In genomic region chr4:7591409-7592063, GRCh38 we compare ENCODE assay signal across 15 cellular contexts.
DNase-seq lines count a peak whose midpoint lies in the region; TF ChIP-seq lines count a peak whose summit lies in the region.
"Had no signal": no experiment of that assay in that cellular context is flagged by ENCODE, and none has a peak within 500 bp of the region (broad histone marks: within the 10 kb centered on the region; RNA-seq: fewer than 3 reads in every experiment).

No MANE protein-coding gene starts in this region.

- WGBS in ovary, 3 donors = 87 to 92% (median 88%) methylated on average over 28 of the region's 28 CpGs

- H3K9me3 ChIP-seq in neural progenitor cell (ENCODE audit: low read depth) = no peaks in the 10 kb centered on the region
- H3K9me3 ChIP-seq in ovary = no peaks in the 10 kb centered on the region
- H3K9me3 ChIP-seq: BE2C had no signal

- H3K4me3 ChIP-seq in neural progenitor cell (no peak overlapping the region), retinal pigment epithelial cell (ENCODE audit: low read length) (no peak overlapping the region), ovary (no peak overlapping the region)
- H3K4me3 ChIP-seq: GM23248 had no signal

- no peak for TF ChIP-seq CTCF in brain (conservative IDR thresholded peaks at IDR 0.05)
- no peak for TF ChIP-seq CTCF in neural progenitor cell (IDR thresholded peaks at IDR 0.05)
- TF ChIP-seq CTCF in retinal pigment epithelial cell (conservative IDR thresholded peaks at IDR 0.05; ENCODE audit: low read depth, low read length) = no peak
- no peak for TF ChIP-seq CTCF in ovary (IDR thresholded peaks at IDR 0.05)

- H3K4me3 Mint-ChIP-seq in brain (peak overlapping the region in 4 of 5 experiments; percentile 35 to 66 (median 42)), neural progenitor cell (peak overlapping the region; percentile 7)
- H3K4me3 Mint-ChIP-seq: CD4-positive, CD25-positive, alpha-beta regulatory T cell; CD8-positive, alpha-beta memory T cell; HFFc6 had no signal

- no peak overlapping the region for H2AFZ ChIP-seq in neural progenitor cell (replicated peaks)
- H2AFZ ChIP-seq: GM23248 had no signal

- H3K27ac Mint-ChIP-seq in brain = peak overlapping the region; percentile 32 to 90 (median 83)
- H3K27ac Mint-ChIP-seq in neural progenitor cell = no peak overlapping the region
- H3K27ac Mint-ChIP-seq: CD4-positive, CD25-positive, alpha-beta regulatory T cell; CD8-positive, alpha-beta memory T cell; HFFc6 had no signal

- H3K79me2 ChIP-seq in neural progenitor cell (ENCODE audit: low read depth) = no peaks in the 10 kb centered on the region

- H3K27me3 Mint-ChIP-seq in brain (peaks cover 9% of the 10 kb centered on the region), neural progenitor cell (ENCODE audit: insufficient read depth, low read depth) (peaks cover 19% of the 10 kb centered on the region)
- H3K27me3 Mint-ChIP-seq: CD4-positive, CD25-positive, alpha-beta regulatory T cell had no signal

- peaks cover 43% of the 10 kb centered on the region for H3F3A ChIP-seq in neural progenitor cell (ENCODE audit: low read depth)

- peak overlapping the region; percentile 58 for H3K4me2 ChIP-seq in neural progenitor cell

- H3K4me1 Mint-ChIP-seq in brain = peaks cover 73% of the 10 kb centered on the region
- H3K4me1 Mint-ChIP-seq in neural progenitor cell = peaks cover 57% of the 10 kb centered on the region
- H3K4me1 Mint-ChIP-seq: CD4-positive, CD25-positive, alpha-beta regulatory T cell; CD8-positive, alpha-beta memory T cell had no signal

- H3K4me1 ChIP-seq in neural progenitor cell (peaks cover 75% of the 10 kb centered on the region), ovary (ENCODE audit: insufficient read depth) (no peaks in the 10 kb centered on the region)
- H3K4me1 ChIP-seq: BE2C had no signal

- DNase-seq in globus pallidus (ENCODE audit: low spot score) (peak; percentile 24), neural progenitor cell (ENCODE audit: low spot score) (peak; percentile 94), retinal pigment epithelial cell (ENCODE audit: low read depth) (peak; percentile 59), ovary (no peak), germinal center (ENCODE audit: low spot score) (no peak), NCI-H226 (no peak), NCI-H1092 (lab: John Stamatoyannopoulos, UW) (no peak)
- DNase-seq: ACHN; BE2C; CD4-positive, CD25-positive, alpha-beta regulatory T cell; CD8-positive, alpha-beta memory T cell; COR-L47; GM23248; HFFc6 had no signal

- no peak for TF ChIP-seq POLR2A in ovary (IDR thresholded peaks at IDR 0.05)

- H3K9me3 Mint-ChIP-seq in brain (peaks cover 0 to 11% (median 3%) of the 10 kb centered on the region in 5 experiments), neural progenitor cell (peaks cover 8% of the 10 kb centered on the region)
- H3K9me3 Mint-ChIP-seq: CD8-positive, alpha-beta memory T cell had no signal

- H3K36me3 Mint-ChIP-seq in brain (no peaks in the 10 kb centered on the region), neural progenitor cell (peaks cover 2% of the 10 kb centered on the region)
- H3K36me3 Mint-ChIP-seq: CD4-positive, CD25-positive, alpha-beta regulatory T cell; CD8-positive, alpha-beta memory T cell had no signal

- H3K36me3 ChIP-seq in neural progenitor cell (no peaks in the 10 kb centered on the region), ovary (no peaks in the 10 kb centered on the region)
- H3K36me3 ChIP-seq: BE2C had no signal

- H3K27me3 ChIP-seq in neural progenitor cell (no peaks in the 10 kb centered on the region), ovary (no peaks in the 10 kb centered on the region)
- H3K27me3 ChIP-seq: BE2C had no signal

- no peak for TF ChIP-seq EP300 in ovary (IDR thresholded peaks at IDR 0.05)

- H3K9ac ChIP-seq in neural progenitor cell = no peak overlapping the region
- H3K9ac ChIP-seq: GM23248 had no signal

- intact Hi-C loops in ovary (cut with DNase I) = no loop called here

- H3K27ac ChIP-seq in neural progenitor cell (peak overlapping the region; percentile 84), ovary (no peak overlapping the region)
- H3K27ac ChIP-seq: GM23248 had no signal

- peaks cover 26% of the 10 kb centered on the region for H4K20me1 ChIP-seq in neural progenitor cell (ENCODE audit: low read depth)

Comparison
In these comparisons a context has a peak if more than half of its experiments do, and no peak if none do; other contexts are left out.
1. DNase-seq: peak in globus pallidus (single experiment), neural progenitor cell (single experiment) and retinal pigment epithelial cell (single experiment); none in ovary (0 of 5), germinal center (single experiment), NCI-H226 (single experiment) and NCI-H1092 (single experiment).